Comparison of ENCODE assay signal across 15 cellular contexts in genomic region chr1:8751984-8752383, GRCh38.
DNase-seq lines count a peak whose midpoint lies in the region; ATAC-seq and TF ChIP-seq lines count a peak whose summit lies in the region.
"Had no signal": no experiment of that assay in that cellular context is flagged by ENCODE, and none has a peak within 500 bp of the region (broad histone marks: within the 10 kb centered on the region; RNA-seq: fewer than 3 reads in every experiment).

No MANE protein-coding gene starts in this region.

- no peaks in the 10 kb centered on the region for H3K36me3 Mint-ChIP-seq in activated T-cell treated with anti-CD3 and anti-CD28 coated beads, Interleukin-2, amount 50 U/mL, for 24 hours (ENCODE audit: low read depth)
- H3K36me3 Mint-ChIP-seq in CD4-positive, alpha-beta T cell (ENCODE audit: low read depth) = peaks cover 6% of the 10 kb centered on the region
- peaks cover 6% of the 10 kb centered on the region for H3K36me3 Mint-ChIP-seq in T-helper 17 cell (ENCODE audit: low read depth)
- H3K36me3 Mint-ChIP-seq in brain = peaks cover 18% of the 10 kb centered on the region
- H3K36me3 Mint-ChIP-seq in naive thymus-derived CD8-positive, alpha-beta T cell = peaks cover 0 to 9% (median 4%) of the 10 kb centered on the region in 3 donors

- no peaks in the 10 kb centered on the region for H3K27me3 ChIP-seq in CD4-positive, alpha-beta T cell (ENCODE audit: control insufficient read depth, insufficient read depth, low read length)

- H3K9me3 Mint-ChIP-seq in activated T-cell treated with anti-CD3 and anti-CD28 coated beads, Interleukin-2, amount 50 U/mL, for 24 hours = no peaks in the 10 kb centered on the region
- H3K9me3 Mint-ChIP-seq in CD4-positive, alpha-beta T cell = no peaks in the 10 kb centered on the region
- H3K9me3 Mint-ChIP-seq in brain = no peaks in the 10 kb centered on the region
- H3K9me3 Mint-ChIP-seq in naive thymus-derived CD8-positive, alpha-beta T cell = no peaks in the 10 kb centered on the region
- H3K9me3 Mint-ChIP-seq: GM23338 had no signal

- CTCF ChIA-PET in CD4-positive, alpha-beta T cell (lab: Charles Lee) = interaction anchor here (1.1 kb wide), 1 partner anchor 29 kb away, joined by 3 read pairs; no protein-coding TSS in a partner anchor

- H3K27me3 Mint-ChIP-seq in activated T-cell treated with anti-CD3 and anti-CD28 coated beads, Interleukin-2, amount 50 U/mL, for 24 hours = no peaks in the 10 kb centered on the region
- H3K27me3 Mint-ChIP-seq in CD4-positive, alpha-beta T cell = no peaks in the 10 kb centered on the region
- H3K27me3 Mint-ChIP-seq in T-helper 17 cell = no peaks in the 10 kb centered on the region
- no peaks in the 10 kb centered on the region for H3K27me3 Mint-ChIP-seq in brain
- H3K27me3 Mint-ChIP-seq in naive thymus-derived CD8-positive, alpha-beta T cell = no peaks in the 10 kb centered on the region

- H3K27ac ChIP-seq in CD4-positive, alpha-beta T cell (ENCODE audit: low read depth, low read length) = no peak overlapping the region
- H3K27ac ChIP-seq: C4-2B had no signal

- intact Hi-C loops in CD4-positive, alpha-beta T cell (cut with DNase I, micrococcal nuclease) = no loop called here

- no peak for TF ChIP-seq CTCF in CD4-positive, alpha-beta T cell (IDR thresholded peaks at IDR 0.05)
- TF ChIP-seq CTCF in brain (conservative IDR thresholded peaks at IDR 0.05) = no peak

- H3K9me3 ChIP-seq in CD4-positive, alpha-beta T cell (ENCODE audit: control insufficient read depth, low read length) = no peaks in the 10 kb centered on the region
- H3K9me3 ChIP-seq in T-helper 17 cell (ENCODE audit: control insufficient read depth, low read length, poor library complexity, severe bottlenecking) = no peaks in the 10 kb centered on the region

- DNase-seq in activated T-cell treated with anti-CD3 and anti-CD28 coated beads, Interleukin-2, amount 50 U/mL, for 24 hours = no peak
- no peak for DNase-seq in activated T-cell treated with anti-CD3 and anti-CD28 coated beads, Interleukin-2, amount 50 U/mL, for 48 hours
- no peak for DNase-seq in CD4-positive, alpha-beta T cell
- DNase-seq in T-helper 17 cell = no peak
- DNase-seq in naive thymus-derived CD8-positive, alpha-beta T cell = no peak
- DNase-seq in HK-2 (ENCODE audit: unreplicated experiment) = no peak
- DNase-seq: COR-L47, NCI-H187, NCI-H345, NCI-H526 treated with DMSO at 0.1 percent for 48 hours, OCI-M1 had no signal

- POLR2A ChIA-PET in CD4-positive, alpha-beta T cell (lab: Charles Lee) = interaction anchor here (0.9 kb wide), 1 partner anchor 98 kb away, joined by 3 read pairs; no protein-coding TSS in a partner anchor
- POLR2A ChIA-PET in naive thymus-derived CD8-positive, alpha-beta T cell (lab: Charles Lee) = no interaction called here

- H3K4me1 Mint-ChIP-seq in activated T-cell treated with anti-CD3 and anti-CD28 coated beads, Interleukin-2, amount 50 U/mL, for 24 hours (ENCODE audit: low read depth) = peaks cover 35% of the 10 kb centered on the region
- peaks cover 22% of the 10 kb centered on the region for H3K4me1 Mint-ChIP-seq in CD4-positive, alpha-beta T cell (ENCODE audit: low read depth)
- H3K4me1 Mint-ChIP-seq in T-helper 17 cell (peaks cover 8% of the 10 kb centered on the region), brain (peaks cover 91% of the 10 kb centered on the region)
- H3K4me1 Mint-ChIP-seq in naive thymus-derived CD8-positive, alpha-beta T cell = peaks cover 11 to 34% (median 18%) of the 10 kb centered on the region in 4 donors

- ATAC-seq in CD4-positive, alpha-beta T cell (ENCODE audit: poor library complexity) = no peak
- no peak for ATAC-seq in T-helper 17 cell
- ATAC-seq in naive thymus-derived CD8-positive, alpha-beta T cell = no peak
- ATAC-seq: GM23338, HCT116 had no signal

- H3K27ac Mint-ChIP-seq in activated T-cell treated with anti-CD3 and anti-CD28 coated beads, Interleukin-2, amount 50 U/mL, for 24 hours = peak overlapping the region; percentile 82
- no peak overlapping the region for H3K27ac Mint-ChIP-seq in CD4-positive, alpha-beta T cell
- peak overlapping the region; percentile 27 for H3K27ac Mint-ChIP-seq in T-helper 17 cell
- peak overlapping the region in 3 of 5 experiments; percentile 3 to 82 (median 71) for H3K27ac Mint-ChIP-seq in brain
- H3K27ac Mint-ChIP-seq in naive thymus-derived CD8-positive, alpha-beta T cell = peak overlapping the region in 2 of 10 donors; percentile 12 to 67
- H3K27ac Mint-ChIP-seq: GM23338 had no signal

- peak overlapping the region; percentile 41 for H3K4me3 Mint-ChIP-seq in activated T-cell treated with anti-CD3 and anti-CD28 coated beads, Interleukin-2, amount 50 U/mL, for 24 hours
- peak overlapping the region; percentile 1 for H3K4me3 Mint-ChIP-seq in CD4-positive, alpha-beta T cell
- no peak overlapping the region for H3K4me3 Mint-ChIP-seq in T-helper 17 cell
- peak overlapping the region in 2 of 5 experiments; percentile 51 to 66 for H3K4me3 Mint-ChIP-seq in brain
- no peak overlapping the region for H3K4me3 Mint-ChIP-seq in naive thymus-derived CD8-positive, alpha-beta T cell
- H3K4me3 Mint-ChIP-seq: GM23338 had no signal

Comparison
In these comparisons a context has a peak if more than half of its experiments do, and no peak if none do; other contexts are left out.
1. H3K4me3 Mint-ChIP-seq: peak in activated T-cell treated with anti-CD3 and anti-CD28 coated beads, Interleukin-2, amount 50 U/mL, for 24 hours (single experiment) and CD4-positive, alpha-beta T cell (single experiment); none in T-helper 17 cell (single experiment) and naive thymus-derived CD8-positive, alpha-beta T cell (0 of 10).